In the genomic region with DNA sequence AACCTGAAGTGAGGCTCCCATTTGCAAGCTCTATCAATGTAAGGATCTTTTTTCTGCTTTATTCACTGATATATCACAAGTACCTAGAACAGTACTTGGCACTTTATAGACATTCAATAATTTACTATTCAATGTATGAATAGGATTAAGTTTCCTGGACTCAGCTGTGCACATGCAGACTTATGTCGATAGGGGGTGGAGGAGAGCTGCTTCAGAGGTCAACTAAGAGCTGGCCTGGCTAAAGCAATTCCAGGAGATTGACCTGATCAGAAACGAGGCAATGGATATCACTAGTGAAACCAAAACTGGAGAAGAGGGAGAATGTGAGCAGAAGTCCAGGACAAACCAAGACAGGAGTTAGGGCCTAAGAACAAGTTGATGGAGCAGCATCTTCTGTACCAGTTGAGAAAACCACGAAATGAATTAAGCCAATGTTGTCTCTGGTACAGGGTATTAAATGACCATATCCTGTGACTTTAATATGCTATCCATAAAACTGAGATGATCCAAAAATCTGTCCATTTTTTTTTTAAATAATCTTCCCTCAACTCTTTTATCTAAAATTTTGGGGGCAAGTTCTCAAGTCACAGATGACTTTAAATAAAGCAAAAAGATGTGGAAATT, we compare ENCODE assay signal across 8 cellular contexts.
A peak's percentile ranks its signal among the peaks of the same experiment; 100 is the strongest.
DNase-seq lines count a peak whose midpoint lies in the region; ATAC-seq and TF ChIP-seq lines count a peak whose summit lies in the region.

No MANE protein-coding gene starts in this region.

- DNase-seq in SIG-M5 treated with dmso at 0.1 percent for 504 hours (lab: John Stamatoyannopoulos, UW; ENCODE audit: unreplicated experiment) (peak; percentile 29), SIG-M5 (lab: John Stamatoyannopoulos, UW) (no peak), Peyer's patch (peak in 1 of 3 donors; percentile 52), fibroblast of gingiva (ENCODE audit: low read depth) (peak; percentile 55), omental fat pad (ENCODE audit: low spot score) (no peak), occipital lobe (lab: John Stamatoyannopoulos, UW) (no peak), GM19240 (ENCODE audit: insufficient read length, low spot score) (no peak)

- ATAC-seq in HG03159 (IDR thresholded peaks at IDR 0.05; ENCODE audit: unreplicated experiment), result peak; percentile 72
- peak; percentile 78 for ATAC-seq in omental fat pad (ENCODE audit: low FRiP score)

- H3K4me3 ChIP-seq in Peyer's patch, result no peak overlapping the region

- H3K27me3 ChIP-seq in Peyer's patch, result no peaks in the 10 kb centered on the region

- H3K9me3 ChIP-seq in Peyer's patch, result no peaks in the 10 kb centered on the region

- no peaks in the 10 kb centered on the region for H3K4me1 ChIP-seq in Peyer's patch

- peak in 5 of 6 experiments; percentile 23 to 72 (median 63) for TF ChIP-seq CTCF in Peyer's patch (IDR thresholded peaks at IDR 0.05)
- peak in 2 of 3 donors; percentile 2 to 25 for TF ChIP-seq CTCF in omental fat pad (IDR thresholded peaks at IDR 0.05)

- H3K36me3 ChIP-seq in Peyer's patch, result no peaks in the 10 kb centered on the region

- TF ChIP-seq POLR2A in Peyer's patch (IDR thresholded peaks at IDR 0.05), result no peak

- no peak overlapping the region for H3K27ac ChIP-seq in Peyer's patch

Comparison
In these comparisons a context has a peak if more than half of its experiments do, and no peak if none do; other contexts are left out.
1. DNase-seq: peak in SIG-M5 treated with dmso at 0.1 percent for 504 hours (single experiment) and fibroblast of gingiva (single experiment); none in SIG-M5 (single experiment), omental fat pad (single experiment), occipital lobe (single experiment) and GM19240 (single experiment).